ENCODE assay signal across 21 cellular contexts in genomic region chr4:55757356-55758024, GRCh38.
DNase-seq lines count a peak whose midpoint lies in the region; ATAC-seq and TF ChIP-seq lines count a peak whose summit lies in the region.
"Had no signal": no experiment of that assay in that cellular context is flagged by ENCODE, and none has a peak within 500 bp of the region (broad histone marks: within the 10 kb centered on the region; RNA-seq: fewer than 3 reads in every experiment).

No MANE protein-coding gene starts in this region.

- H3K4me1 Mint-ChIP-seq in neural progenitor cell: no peaks in the 10 kb centered on the region
- H3K4me1 Mint-ChIP-seq: activated naive CD4-positive, alpha-beta T cell treated with anti-CD3 and anti-CD28 coated beads, Interleukin-2, amount 50 U/mL, for 24 hours; mesothelial cell of epicardium had no signal

- H3K4me3 ChIP-seq in PC-3 (ENCODE audit: low read length) (no peak overlapping the region), epithelial cell of esophagus (ENCODE audit: low read length) (no peak overlapping the region), neural progenitor cell (no peak overlapping the region), heart right ventricle (no peak overlapping the region)
- H3K4me3 ChIP-seq: SJCRH30, spleen, uterus had no signal

- H3K27ac Mint-ChIP-seq in neural progenitor cell: no peak overlapping the region
- H3K27ac Mint-ChIP-seq: activated CD8-positive, alpha-beta T cell treated with anti-CD3 and anti-CD28 coated beads for 36 hours; activated naive CD4-positive, alpha-beta T cell treated with anti-CD3 and anti-CD28 coated beads, Interleukin-2, amount 50 U/mL, for 24 hours; mesothelial cell of epicardium had no signal

- no peaks in the 10 kb centered on the region for H3K36me3 Mint-ChIP-seq in neural progenitor cell
- H3K36me3 Mint-ChIP-seq: activated naive CD4-positive, alpha-beta T cell treated with anti-CD3 and anti-CD28 coated beads, Interleukin-2, amount 50 U/mL, for 24 hours; mesothelial cell of epicardium had no signal

- no TSS peak for BruUV-seq in PC-3 (replicated peaks; lab: Mats Ljungman, UMichigan)

- no peak for ATAC-seq in PC-3
- no peak for ATAC-seq in heart right ventricle
- ATAC-seq: activated CD8-positive, alpha-beta T cell treated with anti-CD3 and anti-CD28 coated beads for 36 hours; activated T-cell treated with anti-CD3 and anti-CD28 coated beads, Interleukin-2, amount 50 U/mL, for 4 hours; effector memory CD8-positive, alpha-beta T cell; left cardiac atrium had no signal

- H3K9me3 ChIP-seq in PC-3 (ENCODE audit: low read length): no peaks in the 10 kb centered on the region
- H3K9me3 ChIP-seq in neural progenitor cell (ENCODE audit: low read depth): no peaks in the 10 kb centered on the region
- H3K9me3 ChIP-seq in heart right ventricle: no peaks in the 10 kb centered on the region
- H3K9me3 ChIP-seq: SJCRH30, spleen, uterus had no signal

- no peak overlapping the region for H3K27ac ChIP-seq in PC-3 (ENCODE audit: low read length)
- no peak overlapping the region for H3K27ac ChIP-seq in neural progenitor cell
- no peak overlapping the region for H3K27ac ChIP-seq in heart right ventricle
- H3K27ac ChIP-seq: SJCRH30, spleen, uterus had no signal

- POLR2A ChIA-PET in PC-3 (lab: Charles Lee; ENCODE audit: unreplicated experiment): no interaction called here

- H2AFZ ChIP-seq in PC-3 (ENCODE audit: low read length) (peak overlapping the region; percentile 52), neural progenitor cell (replicated peaks) (peak overlapping the region; percentile 86)

- H3K27me3 ChIP-seq in PC-3 (ENCODE audit: low read length): no peaks in the 10 kb centered on the region
- no peaks in the 10 kb centered on the region for H3K27me3 ChIP-seq in neural progenitor cell
- no peaks in the 10 kb centered on the region for H3K27me3 ChIP-seq in heart right ventricle
- H3K27me3 ChIP-seq: SJCRH30, spleen, uterus had no signal

- DNase-seq in NCI-H2107 (lab: John Stamatoyannopoulos, UW): peak; percentile 8
- DNase-seq in NCI-H2107 treated with DMSO at 0.1 percent for 48 hours (lab: John Stamatoyannopoulos, UW; ENCODE audit: unreplicated experiment): no peak
- DNase-seq in PC-3: no peak
- DNase-seq in epithelial cell of esophagus (ENCODE audit: low read depth): peak; percentile 15
- no peak for DNase-seq in neural progenitor cell (ENCODE audit: low spot score)
- DNase-seq in T1000 (lab: John Stamatoyannopoulos, UW): no peak
- DNase-seq in foreskin melanocyte: no peak
- no peak for DNase-seq in heart right ventricle
- DNase-seq: activated CD4-positive, CD25-positive, alpha-beta regulatory T cell; activated CD8-positive, alpha-beta T cell treated with anti-CD3 and anti-CD28 coated beads for 36 hours; activated T-cell treated with anti-CD3 and anti-CD28 coated beads, Interleukin-2, amount 50 U/mL, for 4 hours; C1 segment of cervical spinal cord; effector memory CD8-positive, alpha-beta T cell; IMR-90; left cardiac atrium; NCI-H524 treated with DMSO at 0.1 percent for 48 hours; SJCRH30; spleen; uterus had no signal

- H3K9me3 Mint-ChIP-seq in neural progenitor cell: no peaks in the 10 kb centered on the region
- H3K9me3 Mint-ChIP-seq: activated CD8-positive, alpha-beta T cell treated with anti-CD3 and anti-CD28 coated beads for 36 hours; activated naive CD4-positive, alpha-beta T cell treated with anti-CD3 and anti-CD28 coated beads, Interleukin-2, amount 50 U/mL, for 24 hours; activated T-cell treated with anti-CD3 and anti-CD28 coated beads, Interleukin-2, amount 50 U/mL, for 4 hours; effector memory CD8-positive, alpha-beta T cell; mesothelial cell of epicardium had no signal

- intact Hi-C loops in PC-3 (cut with micrococcal nuclease): loop anchor here (5.0 kb wide), 1 partner anchor 110 kb away; no protein-coding TSS in a partner anchor
- intact Hi-C loops in heart right ventricle (cut with DNase I): no loop called here

- H3K4me2 ChIP-seq in PC-3 (ENCODE audit: low read length): no peak overlapping the region
- H3K4me2 ChIP-seq in neural progenitor cell: no peak overlapping the region

- H3F3A ChIP-seq in PC-3 (ENCODE audit: low read length, unreplicated experiment) (no peaks in the 10 kb centered on the region), neural progenitor cell (ENCODE audit: low read depth) (peaks cover 2% of the 10 kb centered on the region)

- H3K79me2 ChIP-seq in PC-3 (ENCODE audit: low read length) (no peaks in the 10 kb centered on the region), neural progenitor cell (ENCODE audit: low read depth) (no peaks in the 10 kb centered on the region)

- TF ChIP-seq CTCF in PC-3 (conservative IDR thresholded peaks at IDR 0.05; ENCODE audit: low read depth, low read length) (no peak), epithelial cell of esophagus (IDR thresholded peaks at IDR 0.05; ENCODE audit: insufficient read depth, low read depth, low read length, missing control alignments) (no peak), neural progenitor cell (IDR thresholded peaks at IDR 0.05) (no peak), heart right ventricle (IDR thresholded peaks at IDR 0.05) (no peak)

- H4K20me1 ChIP-seq in PC-3 (ENCODE audit: low read length) (no peaks in the 10 kb centered on the region), neural progenitor cell (ENCODE audit: low read depth) (no peaks in the 10 kb centered on the region)

- H3K9ac ChIP-seq in PC-3 (ENCODE audit: low read length) (no peak overlapping the region), neural progenitor cell (no peak overlapping the region)

- peaks cover 22% of the 10 kb centered on the region for H3K4me1 ChIP-seq in PC-3 (ENCODE audit: insufficient read depth, low read length)
- H3K4me1 ChIP-seq in neural progenitor cell: peaks cover 13% of the 10 kb centered on the region
- peaks cover 0 to 8% (median 0%) of the 10 kb centered on the region in 9 donors for H3K4me1 ChIP-seq in heart right ventricle
- H3K4me1 ChIP-seq: SJCRH30, spleen, uterus had no signal

- no peaks in the 10 kb centered on the region for H3K9me2 ChIP-seq in PC-3 (replicated peaks; ENCODE audit: low read length)

- no peak overlapping the region for H3K4me3 Mint-ChIP-seq in neural progenitor cell
- H3K4me3 Mint-ChIP-seq: activated CD8-positive, alpha-beta T cell treated with anti-CD3 and anti-CD28 coated beads for 36 hours; activated naive CD4-positive, alpha-beta T cell treated with anti-CD3 and anti-CD28 coated beads, Interleukin-2, amount 50 U/mL, for 24 hours; activated T-cell treated with anti-CD3 and anti-CD28 coated beads, Interleukin-2, amount 50 U/mL, for 4 hours; effector memory CD8-positive, alpha-beta T cell; mesothelial cell of epicardium had no signal

- CTCF ChIA-PET in PC-3 (lab: Charles Lee): interaction anchor here (0.6 kb wide), 1 partner anchor 1420 kb away, joined by 3 read pairs; no protein-coding TSS in a partner anchor

- peaks cover 6% of the 10 kb centered on the region for H3K27me3 Mint-ChIP-seq in neural progenitor cell (ENCODE audit: insufficient read depth, low read depth)
- H3K27me3 Mint-ChIP-seq: activated CD8-positive, alpha-beta T cell treated with anti-CD3 and anti-CD28 coated beads for 36 hours; activated naive CD4-positive, alpha-beta T cell treated with anti-CD3 and anti-CD28 coated beads, Interleukin-2, amount 50 U/mL, for 24 hours; effector memory CD8-positive, alpha-beta T cell had no signal

- H3K36me3 ChIP-seq in PC-3 (ENCODE audit: low read depth, low read length): no peaks in the 10 kb centered on the region
- no peaks in the 10 kb centered on the region for H3K36me3 ChIP-seq in neural progenitor cell
- no peaks in the 10 kb centered on the region for H3K36me3 ChIP-seq in heart right ventricle
- H3K36me3 ChIP-seq: SJCRH30, spleen, uterus had no signal

Comparison
In these comparisons a context has a peak if more than half of its experiments do, and no peak if none do; other contexts are left out.
1. DNase-seq: peak in NCI-H2107 (single experiment) and epithelial cell of esophagus (single experiment); none in NCI-H2107 treated with DMSO at 0.1 percent for 48 hours (single experiment), PC-3 (single experiment), neural progenitor cell (single experiment), T1000 (single experiment), foreskin melanocyte (single experiment) and heart right ventricle (0 of 2).